ENCODE assay signal across 1 cellular context in the genomic region with DNA sequence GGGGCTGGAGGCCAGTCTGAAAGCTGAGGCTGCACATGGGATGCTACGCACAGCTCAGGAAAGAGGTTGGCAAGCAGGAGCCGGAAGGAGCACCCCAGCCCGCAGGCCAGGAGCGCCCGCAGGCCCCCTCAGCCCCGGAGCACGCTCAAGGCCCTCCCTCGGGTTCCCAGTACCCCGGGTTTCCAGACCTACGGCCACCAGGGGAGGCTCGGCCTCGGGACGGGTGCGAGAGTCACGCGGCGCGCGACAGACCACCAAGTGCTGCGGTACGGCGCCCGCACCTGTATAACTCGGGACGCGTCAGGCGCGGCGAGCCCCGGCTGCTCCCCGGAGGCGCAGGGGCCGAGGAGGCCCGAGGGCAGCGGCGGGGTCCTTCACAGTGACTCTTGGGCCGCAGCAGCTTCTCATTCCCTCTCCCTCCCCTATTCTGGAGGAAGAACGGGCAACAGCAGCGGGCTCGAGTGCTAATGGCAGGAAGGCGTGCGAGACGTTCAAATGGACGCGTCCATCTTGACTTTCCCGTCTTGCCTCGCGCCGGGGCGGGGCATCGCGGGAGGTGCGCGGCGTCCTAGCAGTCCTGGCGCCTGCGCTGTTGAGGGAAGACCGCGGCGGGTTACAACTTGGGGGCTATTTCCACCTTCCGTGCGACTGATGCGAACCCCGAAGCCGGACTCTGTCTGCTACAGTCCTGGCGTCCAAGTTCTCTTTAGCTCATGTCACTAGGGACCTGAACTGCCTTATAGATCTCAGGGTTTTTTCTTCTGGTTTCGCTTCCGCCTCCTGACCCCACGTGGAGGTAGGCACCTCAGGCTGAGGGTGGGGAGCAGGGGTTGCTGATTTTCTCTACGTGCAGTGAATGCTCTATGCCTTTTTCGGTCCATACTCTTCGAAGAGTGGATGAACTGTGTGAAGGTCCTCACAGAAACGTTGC.
TF ChIP-seq lines count a peak whose summit lies in the region.

A gene with protein sequence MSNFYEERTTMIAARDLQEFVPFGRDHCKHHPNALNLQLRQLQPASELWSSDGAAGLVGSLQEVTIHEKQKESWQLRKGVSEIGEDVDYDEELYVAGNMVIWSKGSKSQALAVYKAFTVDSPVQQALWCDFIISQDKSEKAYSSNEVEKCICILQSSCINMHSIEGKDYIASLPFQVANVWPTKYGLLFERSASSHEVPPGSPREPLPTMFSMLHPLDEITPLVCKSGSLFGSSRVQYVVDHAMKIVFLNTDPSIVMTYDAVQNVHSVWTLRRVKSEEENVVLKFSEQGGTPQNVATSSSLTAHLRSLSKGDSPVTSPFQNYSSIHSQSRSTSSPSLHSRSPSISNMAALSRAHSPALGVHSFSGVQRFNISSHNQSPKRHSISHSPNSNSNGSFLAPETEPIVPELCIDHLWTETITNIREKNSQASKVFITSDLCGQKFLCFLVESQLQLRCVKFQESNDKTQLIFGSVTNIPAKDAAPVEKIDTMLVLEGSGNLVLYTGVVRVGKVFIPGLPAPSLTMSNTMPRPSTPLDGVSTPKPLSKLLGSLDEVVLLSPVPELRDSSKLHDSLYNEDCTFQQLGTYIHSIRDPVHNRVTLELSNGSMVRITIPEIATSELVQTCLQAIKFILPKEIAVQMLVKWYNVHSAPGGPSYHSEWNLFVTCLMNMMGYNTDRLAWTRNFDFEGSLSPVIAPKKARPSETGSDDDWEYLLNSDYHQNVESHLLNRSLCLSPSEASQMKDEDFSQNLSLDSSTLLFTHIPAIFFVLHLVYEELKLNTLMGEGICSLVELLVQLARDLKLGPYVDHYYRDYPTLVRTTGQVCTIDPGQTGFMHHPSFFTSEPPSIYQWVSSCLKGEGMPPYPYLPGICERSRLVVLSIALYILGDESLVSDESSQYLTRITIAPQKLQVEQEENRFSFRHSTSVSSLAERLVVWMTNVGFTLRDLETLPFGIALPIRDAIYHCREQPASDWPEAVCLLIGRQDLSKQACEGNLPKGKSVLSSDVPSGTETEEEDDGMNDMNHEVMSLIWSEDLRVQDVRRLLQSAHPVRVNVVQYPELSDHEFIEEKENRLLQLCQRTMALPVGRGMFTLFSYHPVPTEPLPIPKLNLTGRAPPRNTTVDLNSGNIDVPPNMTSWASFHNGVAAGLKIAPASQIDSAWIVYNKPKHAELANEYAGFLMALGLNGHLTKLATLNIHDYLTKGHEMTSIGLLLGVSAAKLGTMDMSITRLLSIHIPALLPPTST (N-terminal part only) (minus strand): TSS at position 533 of the 931 bp plus-strand sequence. CDS start 3,368 bp downstream, outside the sequence.

TF ChIP-seq in HEK293, 187 proteins besides CTCF, POLR2A, EP300 and RAD21 (continued from another document):
- TF ChIP-seq, protein P1, sequence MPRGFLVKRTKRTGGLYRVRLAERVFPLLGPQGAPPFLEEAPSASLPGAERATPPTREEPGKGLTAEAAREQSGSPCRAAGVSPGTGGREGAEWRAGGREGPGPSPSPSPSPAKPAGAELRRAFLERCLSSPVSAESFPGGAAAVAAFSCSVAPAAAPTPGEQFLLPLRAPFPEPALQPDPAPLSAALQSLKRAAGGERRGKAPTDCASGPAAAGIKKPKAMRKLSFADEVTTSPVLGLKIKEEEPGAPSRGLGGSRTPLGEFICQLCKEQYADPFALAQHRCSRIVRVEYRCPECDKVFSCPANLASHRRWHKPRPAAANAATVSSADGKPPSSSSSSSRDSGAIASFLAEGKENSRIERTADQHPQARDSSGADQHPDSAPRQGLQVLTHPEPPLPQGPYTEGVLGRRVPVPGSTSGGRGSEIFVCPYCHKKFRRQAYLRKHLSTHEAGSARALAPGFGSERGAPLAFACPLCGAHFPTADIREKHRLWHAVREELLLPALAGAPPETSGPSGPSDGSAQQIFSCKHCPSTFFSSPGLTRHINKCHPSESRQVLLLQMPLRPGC (tag by site-specific recombination; IDR thresholded peaks at IDR 0.05), result no peak
- no peak for TF ChIP-seq ZNF302 (tag by site-specific recombination; IDR thresholded peaks at IDR 0.05; ENCODE audit: low read depth)
- TF ChIP-seq, protein P2, sequence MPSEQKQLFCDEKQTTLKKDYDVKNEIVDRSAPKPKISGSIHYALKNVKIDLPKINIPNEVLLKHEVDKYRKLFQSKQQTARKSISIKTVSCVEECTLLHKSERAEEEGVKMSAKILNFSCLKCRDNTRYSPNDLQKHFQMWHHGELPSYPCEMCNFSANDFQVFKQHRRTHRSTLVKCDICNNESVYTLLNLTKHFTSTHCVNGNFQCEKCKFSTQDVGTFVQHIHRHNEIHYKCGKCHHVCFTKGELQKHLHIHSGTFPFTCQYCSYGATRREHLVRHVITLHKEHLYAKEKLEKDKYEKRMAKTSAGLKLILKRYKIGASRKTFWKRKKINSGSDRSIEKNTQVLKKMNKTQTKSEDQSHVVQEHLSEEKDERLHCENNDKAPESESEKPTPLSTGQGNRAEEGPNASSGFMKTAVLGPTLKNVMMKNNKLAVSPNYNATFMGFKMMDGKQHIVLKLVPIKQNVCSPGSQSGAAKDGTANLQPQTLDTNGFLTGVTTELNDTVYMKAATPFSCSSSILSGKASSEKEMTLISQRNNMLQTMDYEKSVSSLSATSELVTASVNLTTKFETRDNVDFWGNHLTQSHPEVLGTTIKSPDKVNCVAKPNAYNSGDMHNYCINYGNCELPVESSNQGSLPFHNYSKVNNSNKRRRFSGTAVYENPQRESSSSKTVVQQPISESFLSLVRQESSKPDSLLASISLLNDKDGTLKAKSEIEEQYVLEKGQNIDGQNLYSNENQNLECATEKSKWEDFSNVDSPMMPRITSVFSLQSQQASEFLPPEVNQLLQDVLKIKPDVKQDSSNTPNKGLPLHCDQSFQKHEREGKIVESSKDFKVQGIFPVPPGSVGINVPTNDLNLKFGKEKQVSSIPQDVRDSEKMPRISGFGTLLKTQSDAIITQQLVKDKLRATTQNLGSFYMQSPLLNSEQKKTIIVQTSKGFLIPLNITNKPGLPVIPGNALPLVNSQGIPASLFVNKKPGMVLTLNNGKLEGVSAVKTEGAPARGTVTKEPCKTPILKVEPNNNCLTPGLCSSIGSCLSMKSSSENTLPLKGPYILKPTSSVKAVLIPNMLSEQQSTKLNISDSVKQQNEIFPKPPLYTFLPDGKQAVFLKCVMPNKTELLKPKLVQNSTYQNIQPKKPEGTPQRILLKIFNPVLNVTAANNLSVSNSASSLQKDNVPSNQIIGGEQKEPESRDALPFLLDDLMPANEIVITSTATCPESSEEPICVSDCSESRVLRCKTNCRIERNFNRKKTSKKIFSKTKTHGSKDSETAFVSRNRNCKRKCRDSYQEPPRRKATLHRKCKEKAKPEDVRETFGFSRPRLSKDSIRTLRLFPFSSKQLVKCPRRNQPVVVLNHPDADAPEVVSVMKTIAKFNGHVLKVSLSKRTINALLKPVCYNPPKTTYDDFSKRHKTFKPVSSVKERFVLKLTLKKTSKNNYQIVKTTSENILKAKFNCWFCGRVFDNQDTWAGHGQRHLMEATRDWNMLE (tag by site-specific recombination; conservative IDR thresholded peaks at IDR 0.05; ENCODE audit: low read depth), result no peak; the same call in 1 of the 2 replicates
- peak; percentile 80 for TF ChIP-seq GLIS2 (tag by site-specific recombination; IDR thresholded peaks at IDR 0.05)
- peak; percentile 79 for TF ChIP-seq ZXDB (tag by site-specific recombination; IDR thresholded peaks at IDR 0.05)
- TF ChIP-seq ZNF366 (tag by site-specific recombination; conservative IDR thresholded peaks at IDR 0.05), result peak; percentile 23; the same call in 1 of the 2 replicates
- no peak for TF ChIP-seq ZNF274 (IDR thresholded peaks at IDR 0.05; ENCODE audit: low read length)
- TF ChIP-seq ZNF274 (tag by site-specific recombination; IDR thresholded peaks at IDR 0.05; ENCODE audit: borderline replicate concordance), result no peak
- TF ChIP-seq KLF9 (tag by site-specific recombination; IDR thresholded peaks at IDR 0.05; ENCODE audit: low read depth), result 0 out of 2 replicates have a peak, but pooled peaks have one; percentile 16
- no peak for TF ChIP-seq ZNF544 (tag by site-specific recombination; IDR thresholded peaks at IDR 0.05)
- peak; percentile 42; the same call in 1 of the 2 replicates for TF ChIP-seq SCRT2 (tag by site-specific recombination; IDR thresholded peaks at IDR 0.05)
- TF ChIP-seq, protein P3, sequence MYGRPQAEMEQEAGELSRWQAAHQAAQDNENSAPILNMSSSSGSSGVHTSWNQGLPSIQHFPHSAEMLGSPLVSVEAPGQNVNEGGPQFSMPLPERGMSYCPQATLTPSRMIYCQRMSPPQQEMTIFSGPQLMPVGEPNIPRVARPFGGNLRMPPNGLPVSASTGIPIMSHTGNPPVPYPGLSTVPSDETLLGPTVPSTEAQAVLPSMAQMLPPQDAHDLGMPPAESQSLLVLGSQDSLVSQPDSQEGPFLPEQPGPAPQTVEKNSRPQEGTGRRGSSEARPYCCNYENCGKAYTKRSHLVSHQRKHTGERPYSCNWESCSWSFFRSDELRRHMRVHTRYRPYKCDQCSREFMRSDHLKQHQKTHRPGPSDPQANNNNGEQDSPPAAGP (tag by site-specific recombination; IDR thresholded peaks at IDR 0.05), result no peak
- no peak for TF ChIP-seq ZNF2 (tag by site-specific recombination; IDR thresholded peaks at IDR 0.05)
TF ChIP-seq in HEK293: peak in this region for 34.
